Comparison of ENCODE assay signal across 1 cellular context in the genomic region with DNA sequence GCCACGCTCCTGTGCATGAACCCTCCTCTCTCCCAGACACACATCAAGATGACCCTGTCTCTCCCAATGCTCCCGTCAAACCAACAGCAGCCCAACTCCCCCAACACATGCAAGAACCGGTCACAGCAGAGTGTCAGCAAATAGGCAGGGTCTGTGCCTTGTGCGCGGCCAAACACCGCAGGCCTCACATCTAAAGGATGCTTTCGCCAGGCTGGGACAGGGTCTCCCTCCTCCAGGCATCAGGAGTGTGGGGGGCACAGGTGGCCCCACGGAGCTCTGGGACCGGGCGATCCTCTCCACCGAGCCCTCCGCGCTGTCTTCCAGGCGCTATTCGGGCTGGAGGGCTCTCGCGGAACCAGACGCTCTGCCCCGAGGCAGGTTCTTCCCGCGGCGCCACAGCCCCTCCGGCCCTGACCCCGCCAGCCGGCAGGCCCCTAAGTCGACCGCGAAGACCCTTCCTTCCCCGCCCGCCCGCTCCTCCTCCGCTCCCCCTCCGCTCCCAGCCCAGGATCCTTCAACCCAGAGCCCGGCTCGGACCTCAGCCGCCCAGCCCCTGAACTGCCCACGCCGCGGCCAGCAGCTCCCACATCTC.
A peak's percentile ranks its signal among the peaks of the same experiment; 100 is the strongest.
TF ChIP-seq lines count a peak whose summit lies in the region.

No MANE protein-coding gene starts in this region.

TF ChIP-seq in K562, 482 proteins besides CTCF, POLR2A, EP300 and RAD21 (continued from another document):
- TF ChIP-seq, protein P1, sequence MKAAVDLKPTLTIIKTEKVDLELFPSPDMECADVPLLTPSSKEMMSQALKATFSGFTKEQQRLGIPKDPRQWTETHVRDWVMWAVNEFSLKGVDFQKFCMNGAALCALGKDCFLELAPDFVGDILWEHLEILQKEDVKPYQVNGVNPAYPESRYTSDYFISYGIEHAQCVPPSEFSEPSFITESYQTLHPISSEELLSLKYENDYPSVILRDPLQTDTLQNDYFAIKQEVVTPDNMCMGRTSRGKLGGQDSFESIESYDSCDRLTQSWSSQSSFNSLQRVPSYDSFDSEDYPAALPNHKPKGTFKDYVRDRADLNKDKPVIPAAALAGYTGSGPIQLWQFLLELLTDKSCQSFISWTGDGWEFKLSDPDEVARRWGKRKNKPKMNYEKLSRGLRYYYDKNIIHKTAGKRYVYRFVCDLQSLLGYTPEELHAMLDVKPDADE (conservative IDR thresholded peaks at IDR 0.05; ENCODE audit: control insufficient read depth, low read depth, low read length): 0 out of 2 replicates have a peak, but pooled peaks have one; percentile 35
- TF ChIP-seq, protein P2, sequence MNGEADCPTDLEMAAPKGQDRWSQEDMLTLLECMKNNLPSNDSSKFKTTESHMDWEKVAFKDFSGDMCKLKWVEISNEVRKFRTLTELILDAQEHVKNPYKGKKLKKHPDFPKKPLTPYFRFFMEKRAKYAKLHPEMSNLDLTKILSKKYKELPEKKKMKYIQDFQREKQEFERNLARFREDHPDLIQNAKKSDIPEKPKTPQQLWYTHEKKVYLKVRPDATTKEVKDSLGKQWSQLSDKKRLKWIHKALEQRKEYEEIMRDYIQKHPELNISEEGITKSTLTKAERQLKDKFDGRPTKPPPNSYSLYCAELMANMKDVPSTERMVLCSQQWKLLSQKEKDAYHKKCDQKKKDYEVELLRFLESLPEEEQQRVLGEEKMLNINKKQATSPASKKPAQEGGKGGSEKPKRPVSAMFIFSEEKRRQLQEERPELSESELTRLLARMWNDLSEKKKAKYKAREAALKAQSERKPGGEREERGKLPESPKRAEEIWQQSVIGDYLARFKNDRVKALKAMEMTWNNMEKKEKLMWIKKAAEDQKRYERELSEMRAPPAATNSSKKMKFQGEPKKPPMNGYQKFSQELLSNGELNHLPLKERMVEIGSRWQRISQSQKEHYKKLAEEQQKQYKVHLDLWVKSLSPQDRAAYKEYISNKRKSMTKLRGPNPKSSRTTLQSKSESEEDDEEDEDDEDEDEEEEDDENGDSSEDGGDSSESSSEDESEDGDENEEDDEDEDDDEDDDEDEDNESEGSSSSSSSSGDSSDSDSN (IDR thresholded peaks at IDR 0.05; ENCODE audit: borderline replicate concordance in 1 of 2, low read depth in 2 of 2, low read length in 2 of 2): 0 out of 4 replicates have a peak, but pooled peaks of 1 of the 2 experiments have one; percentile 37
- TF ChIP-seq, protein P3, sequence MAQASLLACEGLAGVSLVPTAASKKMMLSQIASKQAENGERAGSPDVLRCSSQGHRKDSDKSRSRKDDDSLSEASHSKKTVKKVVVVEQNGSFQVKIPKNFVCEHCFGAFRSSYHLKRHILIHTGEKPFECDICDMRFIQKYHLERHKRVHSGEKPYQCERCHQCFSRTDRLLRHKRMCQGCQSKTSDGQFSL (CRISPR knock-in tag; IDR thresholded peaks at IDR 0.05): peak; percentile 71; the same call in 1 of the 2 replicates
- TF ChIP-seq, protein P3 (tag; IDR thresholded peaks at IDR 0.05): no peak
- TF ChIP-seq ARID2 (IDR thresholded peaks at IDR 0.05) (0 out of 2 replicates have a peak, but pooled peaks have one; percentile 41), SIN3A (IDR thresholded peaks at IDR 0.05; ENCODE audit: borderline replicate concordance in 2 of 2, control insufficient read depth in 1 of 2, low read depth in 2 of 2, low read length in 2 of 2) (0 out of 4 replicates have a peak, but pooled peaks of 1 of the 2 experiments have one; percentile 26)
TF ChIP-seq in K562: peak in this region for 26.
